Comparison of ENCODE assay signal across 4 cellular contexts in the genomic region with DNA sequence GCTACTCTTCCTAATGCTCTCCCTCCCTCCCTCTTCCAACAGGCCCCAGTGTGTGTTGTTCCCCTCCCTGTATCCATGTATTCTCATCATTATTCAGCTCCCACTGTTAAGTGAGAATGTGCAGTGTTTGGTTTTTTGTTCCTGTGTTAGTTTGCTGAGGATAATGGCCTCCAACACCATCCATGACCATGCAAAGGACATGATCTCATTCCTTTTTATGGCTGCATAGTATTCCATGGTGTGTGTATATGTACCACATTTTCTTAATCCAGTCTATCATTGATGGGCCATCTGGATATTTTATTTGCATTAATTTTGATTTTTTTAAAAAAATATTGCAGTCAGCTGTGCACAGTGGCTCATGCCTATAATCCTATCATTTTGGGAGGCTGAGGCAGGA.
TF ChIP-seq lines count a peak whose summit lies in the region.

No MANE protein-coding gene starts in this region.

TF ChIP-seq in SK-N-SH treated with all-trans-retinoic acid at 6 μM for 48 hours, 23 proteins besides CTCF, POLR2A, EP300 and RAD21:
- TF ChIP-seq ZNF8 (CRISPR knock-in tag; IDR thresholded peaks at IDR 0.05) (peak; percentile 29; the same call in 1 of the 2 replicates), CSDC2 (CRISPR knock-in tag; IDR thresholded peaks at IDR 0.05) (no peak)

TF ChIP-seq in SK-N-SH, 30 proteins besides CTCF, POLR2A, EP300 and RAD21 (continues in another document):
- TF ChIP-seq CHD2 (IDR thresholded peaks at IDR 0.05; ENCODE audit: low read length, partially characterized antibody) (no peak), FOXJ3 (CRISPR knock-in tag; IDR thresholded peaks at IDR 0.05) (no peak), RXRA (IDR thresholded peaks at IDR 0.05; ENCODE audit: borderline replicate concordance, low read depth) (no peak), ELF1 (IDR thresholded peaks at IDR 0.05) (no peak), GATA2 (CRISPR knock-in tag; IDR thresholded peaks at IDR 0.05) (no peak), RFX5 (IDR thresholded peaks at IDR 0.05; ENCODE audit: low read length) (no peak), JUND (IDR thresholded peaks at IDR 0.05) (no peak), TAF1 (IDR thresholded peaks at IDR 0.05; ENCODE audit: borderline replicate concordance, low read depth, low read length) (no peak), SIN3A (IDR thresholded peaks at IDR 0.05; ENCODE audit: borderline replicate concordance, low read depth, low read length) (no peak), TEAD4 (IDR thresholded peaks at IDR 0.05; ENCODE audit: borderline replicate concordance, insufficient read depth) (no peak), SMC3 (IDR thresholded peaks at IDR 0.05; ENCODE audit: low read depth, low read length) (no peak), FOSL2 (IDR thresholded peaks at IDR 0.05; ENCODE audit: borderline replicate concordance, low read depth) (no peak), YY1 (IDR thresholded peaks at IDR 0.05; ENCODE audit: low read depth) (no peak)
- TF ChIP-seq, protein P1, sequence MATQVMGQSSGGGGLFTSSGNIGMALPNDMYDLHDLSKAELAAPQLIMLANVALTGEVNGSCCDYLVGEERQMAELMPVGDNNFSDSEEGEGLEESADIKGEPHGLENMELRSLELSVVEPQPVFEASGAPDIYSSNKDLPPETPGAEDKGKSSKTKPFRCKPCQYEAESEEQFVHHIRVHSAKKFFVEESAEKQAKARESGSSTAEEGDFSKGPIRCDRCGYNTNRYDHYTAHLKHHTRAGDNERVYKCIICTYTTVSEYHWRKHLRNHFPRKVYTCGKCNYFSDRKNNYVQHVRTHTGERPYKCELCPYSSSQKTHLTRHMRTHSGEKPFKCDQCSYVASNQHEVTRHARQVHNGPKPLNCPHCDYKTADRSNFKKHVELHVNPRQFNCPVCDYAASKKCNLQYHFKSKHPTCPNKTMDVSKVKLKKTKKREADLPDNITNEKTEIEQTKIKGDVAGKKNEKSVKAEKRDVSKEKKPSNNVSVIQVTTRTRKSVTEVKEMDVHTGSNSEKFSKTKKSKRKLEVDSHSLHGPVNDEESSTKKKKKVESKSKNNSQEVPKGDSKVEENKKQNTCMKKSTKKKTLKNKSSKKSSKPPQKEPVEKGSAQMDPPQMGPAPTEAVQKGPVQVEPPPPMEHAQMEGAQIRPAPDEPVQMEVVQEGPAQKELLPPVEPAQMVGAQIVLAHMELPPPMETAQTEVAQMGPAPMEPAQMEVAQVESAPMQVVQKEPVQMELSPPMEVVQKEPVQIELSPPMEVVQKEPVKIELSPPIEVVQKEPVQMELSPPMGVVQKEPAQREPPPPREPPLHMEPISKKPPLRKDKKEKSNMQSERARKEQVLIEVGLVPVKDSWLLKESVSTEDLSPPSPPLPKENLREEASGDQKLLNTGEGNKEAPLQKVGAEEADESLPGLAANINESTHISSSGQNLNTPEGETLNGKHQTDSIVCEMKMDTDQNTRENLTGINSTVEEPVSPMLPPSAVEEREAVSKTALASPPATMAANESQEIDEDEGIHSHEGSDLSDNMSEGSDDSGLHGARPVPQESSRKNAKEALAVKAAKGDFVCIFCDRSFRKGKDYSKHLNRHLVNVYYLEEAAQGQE (IDR thresholded peaks at IDR 0.05; ENCODE audit: low read depth, low read length) = no peak
- TF ChIP-seq, protein P2, sequence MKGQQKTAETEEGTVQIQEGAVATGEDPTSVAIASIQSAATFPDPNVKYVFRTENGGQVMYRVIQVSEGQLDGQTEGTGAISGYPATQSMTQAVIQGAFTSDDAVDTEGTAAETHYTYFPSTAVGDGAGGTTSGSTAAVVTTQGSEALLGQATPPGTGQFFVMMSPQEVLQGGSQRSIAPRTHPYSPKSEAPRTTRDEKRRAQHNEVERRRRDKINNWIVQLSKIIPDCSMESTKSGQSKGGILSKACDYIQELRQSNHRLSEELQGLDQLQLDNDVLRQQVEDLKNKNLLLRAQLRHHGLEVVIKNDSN (IDR thresholded peaks at IDR 0.05; ENCODE audit: borderline replicate concordance, low read depth) = no peak

TF ChIP-seq in HEK293, 187 proteins besides CTCF, POLR2A, EP300 and RAD21:
- peak; percentile 89 for TF ChIP-seq ZNF146 (tag by site-specific recombination; IDR thresholded peaks at IDR 0.05)
- TF ChIP-seq ZNF658 (tag by site-specific recombination; IDR thresholded peaks at IDR 0.05) = no peak

TF ChIP-seq in K562, 482 proteins besides CTCF, POLR2A, EP300 and RAD21:
- peak; percentile 37 for TF ChIP-seq RBM25 (IDR thresholded peaks at IDR 0.05; ENCODE audit: low read depth, low read length, severe bottlenecking)
- TF ChIP-seq BCOR (IDR thresholded peaks at IDR 0.05) = 0 out of 2 replicates have a peak, but pooled peaks have one; percentile 12
- TF ChIP-seq ZNF146 (CRISPR knock-in tag; IDR thresholded peaks at IDR 0.05; ENCODE audit: unreplicated experiment) = peak; percentile 77
- no peak for TF ChIP-seq RFX5 (IDR thresholded peaks at IDR 0.05; ENCODE audit: low read depth, low read length)
TF ChIP-seq in K562: peak in this region for 3.
